23 cellular contexts compared by ENCODE assay signal in the genomic region with DNA sequence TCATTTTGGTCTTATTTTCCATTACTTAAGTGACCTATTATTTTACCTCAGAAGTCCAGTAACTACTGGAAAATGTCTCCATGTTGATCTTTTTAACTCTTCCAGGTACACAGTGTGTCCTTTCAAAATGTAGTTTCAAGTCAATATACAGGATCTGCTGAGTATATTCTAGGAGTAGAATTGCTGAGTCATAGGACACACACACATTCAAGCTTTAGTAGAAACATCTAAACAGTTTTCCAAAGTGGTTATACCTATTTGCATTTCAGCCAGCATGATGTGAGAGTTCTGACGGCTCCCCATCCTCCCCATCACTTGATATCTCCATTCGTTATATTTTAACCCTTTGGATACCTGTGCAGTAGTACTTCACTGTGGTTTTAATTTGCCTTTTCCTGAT.
"Had no signal": no experiment of that assay in that cellular context is flagged by ENCODE, and none has a peak within 500 bp of the region (broad histone marks: within the 10 kb centered on the region; RNA-seq: fewer than 3 reads in every experiment).

No MANE protein-coding gene starts in this region.

- H3K27me3 ChIP-seq: hepatocyte, left lung, ovary, testis, tibial artery had no signal

- ATAC-seq: effector memory CD8-positive, alpha-beta T cell; left cardiac atrium; left lung; natural killer cell; psoas muscle; right cardiac atrium; stimulated activated memory B cell treated with anti-CD40 and anti-IgM and Interleukin-4, amounts not matched to agents 10 μg/mL and 1 μg/mL and 100 μg/mL, for 72 hours; stimulated activated naive CD8-positive, alpha-beta T cell treated with anti-CD3 and anti-CD28 coated beads, Interleukin-15, Interleukin-2, amounts not matched to agents 100 U/mL and 50 U/mL, for 24 hours had no signal

- H3K36me3 ChIP-seq: esophagus squamous epithelium, left lung, ovary, spleen, tibial artery had no signal

- H3K9me3 ChIP-seq: esophagus squamous epithelium, ovary, testis, tibial artery had no signal

- H3K27ac ChIP-seq: esophagus squamous epithelium, hepatocyte, left lung, ovary, psoas muscle, skin epidermis, spleen, testis, tibial artery had no signal

- H3K4me3 ChIP-seq: esophagus squamous epithelium, hepatocyte, left lung, ovary, psoas muscle, skin epidermis, spleen, testis, tibial artery had no signal

- H3K4me2 ChIP-seq: hepatocyte had no signal

- DNase-seq: cortex of kidney; effector memory CD8-positive, alpha-beta T cell; erythroblast; esophagus squamous epithelium; head of caudate nucleus; left cardiac atrium; left lung; natural killer cell; occipital lobe; ovary; posterior cingulate gyrus; psoas muscle; right cardiac atrium; spleen; stimulated activated CD4-positive, alpha-beta T cell treated with anti-CD3 and anti-CD28 coated beads, Interleukin-4, amount 100 ng/mL, for 4 hours; stimulated activated naive CD8-positive, alpha-beta T cell treated with anti-CD3 and anti-CD28 coated beads, Interleukin-15, Interleukin-2, amounts not matched to agents 100 U/mL and 50 U/mL, for 24 hours; substantia nigra; testis; tibial artery had no signal

- H3K79me2 ChIP-seq: hepatocyte had no signal

- H2AFZ ChIP-seq: hepatocyte had no signal

- H3K4me1 ChIP-seq: esophagus squamous epithelium, left lung, psoas muscle, spleen, testis, tibial artery had no signal

- FAIRE-seq: endometrium had no signal
